ENCODE assay signal across 8 cellular contexts in the genomic region with DNA sequence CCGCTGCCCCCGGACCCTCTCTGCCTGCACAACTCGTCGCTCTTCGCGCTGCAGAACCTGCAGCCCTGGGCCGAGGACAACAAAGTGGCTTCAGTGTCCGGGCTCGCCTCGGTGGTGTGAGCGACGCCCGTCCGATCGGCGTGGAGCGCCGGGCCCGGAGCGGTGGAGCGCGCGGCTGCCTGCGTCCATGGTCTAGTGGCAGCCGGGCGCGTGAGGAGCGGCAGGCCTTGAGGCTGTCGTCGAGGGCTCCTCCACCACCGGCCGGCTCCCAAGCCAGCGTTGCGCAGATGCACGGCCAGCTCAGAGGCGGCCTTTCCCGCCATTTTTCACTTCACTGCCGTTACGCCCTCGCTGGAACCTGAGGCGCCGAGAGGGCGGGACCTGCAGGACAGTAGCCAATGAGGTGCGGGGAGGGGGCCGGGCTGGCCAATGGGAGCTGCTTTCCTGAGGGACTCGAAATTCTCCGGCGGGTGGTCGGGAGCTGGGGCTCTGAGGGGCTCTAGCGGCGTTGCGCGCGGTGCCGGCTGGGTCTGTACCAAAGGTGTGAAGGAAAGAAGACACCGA. TPM values are rescaled to one million over a fixed set of nuclear protein-coding genes. Genes with fewer than 3 reads are reported as not detected.
DNase-seq lines count a peak whose midpoint lies in the region; ATAC-seq and TF ChIP-seq lines count a peak whose summit lies in the region.

No MANE protein-coding gene starts in this region.

- no peaks in the 10 kb centered on the region for H3K79me1 ChIP-seq in neuronal stem cell (ENCODE audit: low read depth, low read length)

- no peak overlapping the region for H3K4ac ChIP-seq in neuronal stem cell (ENCODE audit: low read length)

- TF ChIP-seq CTCF in CD4-positive, alpha-beta T cell (IDR thresholded peaks at IDR 0.05) = no peak
- no peak for TF ChIP-seq CTCF in fibroblast of villous mesenchyme (IDR thresholded peaks at IDR 0.05; ENCODE audit: insufficient read depth, low read depth, low read length)
- no peak for TF ChIP-seq CTCF in suprapubic skin (IDR thresholded peaks at IDR 0.05)

- H3K27me3 Mint-ChIP-seq in CD4-positive, alpha-beta T cell = peaks cover 92% of the 10 kb centered on the region

- no peak for TF ChIP-seq POLR2A in suprapubic skin (IDR thresholded peaks at IDR 0.05)

- no peaks in the 10 kb centered on the region for H3K9me3 ChIP-seq in CD4-positive, alpha-beta T cell (ENCODE audit: control insufficient read depth, low read length)
- peaks cover 5 to 10% of the 10 kb centered on the region in 2 donors for H3K9me3 ChIP-seq in neuronal stem cell (replicated peaks in 1 of 2; ENCODE audit: control insufficient read depth in 2 of 2, insufficient read depth in 1 of 2, low read depth in 1 of 2, low read length in 2 of 2)
- no peaks in the 10 kb centered on the region for H3K9me3 ChIP-seq in suprapubic skin

- peak; percentile 80 for ATAC-seq in CD4-positive, alpha-beta T cell (ENCODE audit: poor library complexity)
- ATAC-seq in HG03045 (IDR thresholded peaks at IDR 0.05; ENCODE audit: unreplicated experiment) (peak; percentile 45), HG02840 (IDR thresholded peaks at IDR 0.05; ENCODE audit: low FRiP score, unreplicated experiment) (no peak)

- TF ChIP-seq EP300 in suprapubic skin (IDR thresholded peaks at IDR 0.05) = no peak

- in situ Hi-C loops in ACHN (cut with HindIII; ENCODE audit: low pct_ligation_motif_present, low pct_unique_long_range_greater_than_20kb, low sequenced_read_pairs) = no loop called here

- peak overlapping the region; percentile 83 for H3K9ac ChIP-seq in neuronal stem cell (ENCODE audit: low read depth, low read length, poor library complexity)

- peaks cover 18% of the 10 kb centered on the region for H3K4me1 Mint-ChIP-seq in CD4-positive, alpha-beta T cell (ENCODE audit: low read depth)

- H3K18ac ChIP-seq in neuronal stem cell (ENCODE audit: low read length) = peak overlapping the region; percentile 69

- CTCF ChIA-PET in CD4-positive, alpha-beta T cell (lab: Charles Lee) = interaction anchor here (1.2 kb wide), 1 partner anchor 15 kb away, joined by 3 read pairs; no protein-coding TSS in a partner anchor

- H2BK15ac ChIP-seq in neuronal stem cell (ENCODE audit: low read length) = no peak overlapping the region

- peak overlapping the region; percentile 44 for H3K4me2 ChIP-seq in neuronal stem cell (ENCODE audit: insufficient read depth, low read length, poor library complexity, severe bottlenecking)

- H2BK5ac ChIP-seq in neuronal stem cell (ENCODE audit: low read length) = no peak overlapping the region

- no peak overlapping the region for H4K91ac ChIP-seq in neuronal stem cell (ENCODE audit: low read depth, low read length, poor library complexity)

- no peak overlapping the region for H2AK5ac ChIP-seq in neuronal stem cell (ENCODE audit: low read depth, low read length)

- H3K9me3 Mint-ChIP-seq in CD4-positive, alpha-beta T cell = no peaks in the 10 kb centered on the region

- H3K4me3 ChIP-seq in fibroblast of villous mesenchyme (ENCODE audit: low read depth, low read length) (no peak overlapping the region), neuronal stem cell (ENCODE audit: low read length in 2 of 2) (peak overlapping the region; percentile 20 to 70), suprapubic skin (peak overlapping the region; percentile 45)

- peak; percentile 54 to 75 (median 65) for DNase-seq in CD4-positive, alpha-beta T cell
- DNase-seq in activated T-cell treated with anti-CD3 and anti-CD28 coated beads, Interleukin-2, amount 50 U/mL, for 1 hour = peak; percentile 81
- peak; percentile 40 for DNase-seq in fibroblast of villous mesenchyme (ENCODE audit: low read depth)
- no peak for DNase-seq in neuronal stem cell (ENCODE audit: low spot score)
- peak in 1 of 2 donors; percentile 75 for DNase-seq in suprapubic skin (ENCODE audit: low spot score in 2 of 2)
- DNase-seq in ACHN = no peak

- H3K36me3 Mint-ChIP-seq in CD4-positive, alpha-beta T cell (ENCODE audit: low read depth) = no peaks in the 10 kb centered on the region

- H3K27me3 ChIP-seq in CD4-positive, alpha-beta T cell (ENCODE audit: control insufficient read depth, insufficient read depth, low read length) = peaks cover 84% of the 10 kb centered on the region
- H3K27me3 ChIP-seq in neuronal stem cell (ENCODE audit: control insufficient read depth in 3 of 3, insufficient read depth in 3 of 3, low read depth in 1 of 3, low read length in 3 of 3) (peaks cover 44 to 98% (median 90%) of the 10 kb centered on the region in 3 experiments), suprapubic skin (peaks cover 99% of the 10 kb centered on the region)

- no peaks in the 10 kb centered on the region for H3K36me3 ChIP-seq in neuronal stem cell (replicated peaks in 1 of 2; ENCODE audit: control insufficient read depth in 2 of 2, insufficient read depth in 2 of 2, low read length in 2 of 2)
- no peaks in the 10 kb centered on the region for H3K36me3 ChIP-seq in suprapubic skin

- peak overlapping the region; percentile 75 for H4K8ac ChIP-seq in neuronal stem cell (ENCODE audit: low read depth, low read length)

- H3K23ac ChIP-seq in neuronal stem cell (ENCODE audit: low read depth, low read length, poor library complexity) = peak overlapping the region; percentile 4

- peak overlapping the region; percentile 85 for H3K4me3 Mint-ChIP-seq in CD4-positive, alpha-beta T cell

- POLR2A ChIA-PET in CD4-positive, alpha-beta T cell (lab: Charles Lee) = interaction anchor here (0.8 to 3.8 kb wide), 5 partner anchors 9 to 33 kb away, joined by 3 to 27 read pairs (median 5); partner anchors contain the start of genes AUP1, CCDC142, DQX1 and HTRA2

- no peak overlapping the region for H2BK12ac ChIP-seq in neuronal stem cell (ENCODE audit: low read length)

- no peak overlapping the region for H3K27ac ChIP-seq in CD4-positive, alpha-beta T cell (ENCODE audit: low read depth, low read length)
- no peak overlapping the region for H3K27ac ChIP-seq in neuronal stem cell (replicated peaks; ENCODE audit: low read length)
- no peak overlapping the region for H3K27ac ChIP-seq in suprapubic skin

- H2AFZ ChIP-seq in neuronal stem cell (ENCODE audit: low read length) = peak overlapping the region; percentile 88

- no peak overlapping the region for H2BK120ac ChIP-seq in neuronal stem cell (ENCODE audit: low read depth, low read length)

- no peak overlapping the region for H3K27ac Mint-ChIP-seq in CD4-positive, alpha-beta T cell

- intact Hi-C loops in CD4-positive, alpha-beta T cell (cut with DNase I, micrococcal nuclease) = no loop called here

- H3K4me1 ChIP-seq in neuronal stem cell (ENCODE audit: control insufficient read depth in 2 of 2, insufficient read depth in 1 of 2, low read depth in 1 of 2, low read length in 2 of 2) (peaks cover 2 to 4% of the 10 kb centered on the region in 2 donors), suprapubic skin (peaks cover 37% of the 10 kb centered on the region)

- H3K14ac ChIP-seq in neuronal stem cell (ENCODE audit: low read length) = no peak overlapping the region

- no CpG with 5 or more reads among the region's 56 CpGs for WGBS in neuronal stem cell (ENCODE audit: extremely low coverage in 2 of 2, insufficient read length in 2 of 2, insufficient replicate concordance in 1 of 2), 2 donors
- 8% methylated on average over 47 of the region's 56 CpGs for WGBS in suprapubic skin

RNA-seq across cellular contexts. Expression of gene TLX2, which starts 1.9 kb away (rescaled TPM):
- total RNA-seq in CD4-positive, alpha-beta T cell = under 1 TPM; 0.14 to 0.30 TPM
- total RNA-seq in fibroblast of villous mesenchyme (not detected in 2 replicates), suprapubic skin (under 1 TPM in 1 of 4 donors, not detected in 3; 0.56 TPM)
- not detected for polyA plus RNA-seq in neuronal stem cell (2013, experiment 1 of 2)
- polyA plus RNA-seq in neuronal stem cell (2013, experiment 2 of 2) = not detected

RNA-seq across cellular contexts. Expression of gene PCGF1, which starts 8.7 kb away (rescaled TPM):
- 10 to 100 TPM; 11.6 to 13.8 TPM for total RNA-seq in CD4-positive, alpha-beta T cell
- total RNA-seq in fibroblast of villous mesenchyme = 21.6 and 23.7 TPM in 2 replicates
- polyA plus RNA-seq in neuronal stem cell (2013, experiment 1 of 2) = 9.0 TPM
- polyA plus RNA-seq in neuronal stem cell (2013, experiment 2 of 2) = 9.0 TPM
- total RNA-seq in suprapubic skin = 10 to 100 TPM; 15.6 to 77.0 (median 19.7) TPM

RNA-seq across cellular contexts. Expression of gene DQX1, which starts 9.9 kb away (rescaled TPM):
- under 1 TPM in 1 of 2 experiments, not detected in 1; 0.22 TPM for total RNA-seq in CD4-positive, alpha-beta T cell
- total RNA-seq in fibroblast of villous mesenchyme (not detected in 2 replicates), suprapubic skin (10 to 100 TPM in 1 of 4 donors, 1 to 10 TPM in 3; 2.7 to 12.8 (median 6.4) TPM)
- 0.17 TPM for polyA plus RNA-seq in neuronal stem cell (2013, experiment 1 of 2)
- polyA plus RNA-seq in neuronal stem cell (2013, experiment 2 of 2) = 0.18 TPM

RNA-seq across cellular contexts. Expression of gene AUP1, which starts 13.4 kb away (rescaled TPM):
- total RNA-seq in CD4-positive, alpha-beta T cell = 100 to 1,000 TPM; 162 to 170 TPM
- total RNA-seq in fibroblast of villous mesenchyme (60.2 and 68.2 TPM in 2 replicates), suprapubic skin (100 to 1,000 TPM; 111 to 170 (median 145) TPM)
- polyA plus RNA-seq in neuronal stem cell (2013, experiment 1 of 2) = 65.9 TPM
- polyA plus RNA-seq in neuronal stem cell (2013, experiment 2 of 2) = 64.5 TPM

RNA-seq across cellular contexts. Expression of gene HTRA2, which starts 13.6 kb away (rescaled TPM):
- 10 to 100 TPM; 15.3 to 16.0 TPM for total RNA-seq in CD4-positive, alpha-beta T cell
- total RNA-seq in fibroblast of villous mesenchyme (36.7 and 40.2 TPM in 2 replicates), suprapubic skin (10 to 100 TPM; 23.7 to 31.2 (median 27.1) TPM)
- 24.3 TPM for polyA plus RNA-seq in neuronal stem cell (2013, experiment 1 of 2)
- polyA plus RNA-seq in neuronal stem cell (2013, experiment 2 of 2) = 25.7 TPM

Comparison
In these comparisons a context has a peak if more than half of its experiments do, and no peak if none do; other contexts are left out.
1. DNase-seq: peak in CD4-positive, alpha-beta T cell (10 of 10), activated T-cell treated with anti-CD3 and anti-CD28 coated beads, Interleukin-2, amount 50 U/mL, for 1 hour (single experiment) and fibroblast of villous mesenchyme (single experiment); none in neuronal stem cell (single experiment) and ACHN (single experiment).